ENCODE assay signal across 26 cellular contexts in the genomic region with DNA sequence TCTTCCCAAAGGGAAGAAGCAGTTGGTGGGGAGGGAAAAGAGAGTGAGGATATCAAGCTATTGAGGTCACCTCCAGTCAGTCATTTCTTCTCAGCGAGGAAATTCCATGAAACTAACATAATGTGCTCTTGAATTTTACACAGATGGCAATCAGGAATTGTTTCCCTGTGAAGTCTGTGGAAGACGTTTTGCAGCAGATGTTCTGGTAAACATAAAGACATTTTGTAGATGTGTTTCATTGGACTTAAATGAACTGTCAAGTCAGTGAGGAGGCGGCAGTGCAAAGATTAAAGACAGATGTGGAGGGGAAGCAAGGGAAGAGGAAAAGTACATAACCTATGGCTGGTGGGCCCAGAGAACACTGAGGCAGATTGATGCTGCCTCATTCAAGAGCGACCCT. TPM values are rescaled to one million over a fixed set of nuclear protein-coding genes. Genes with fewer than 3 reads are reported as not detected.
"Had no signal": no experiment of that assay in that cellular context is flagged by ENCODE, and none has a peak within 500 bp of the region (broad histone marks: within the 10 kb centered on the region; RNA-seq: fewer than 3 reads in every experiment).

No MANE protein-coding gene starts in this region.

- DNase-seq: activated CD4-positive, alpha-beta T cell treated with anti-CD3 and anti-CD28 coated beads, Interleukin-2, amount 50 U/mL, for 4 hours; activated CD8-positive, alpha-beta memory T cell treated with anti-CD3 and anti-CD28 coated beads for 24 hours; activated CD8-positive, alpha-beta memory T cell treated with anti-CD3 and anti-CD28 coated beads, Interleukin-2, amount 50 U/mL, for 4 hours; activated naive CD4-positive, alpha-beta T cell; activated T-cell treated with anti-CD3 and anti-CD28 coated beads, Interleukin-2, amount 50 U/mL, for 4 hours; central memory CD4-positive, alpha-beta T cell; dermis blood vessel endothelial cell; effector CD8-positive, alpha-beta T cell; erythroblast; heart left ventricle; midbrain; natural killer cell; pancreas; psoas muscle; stimulated activated CD4-positive, alpha-beta T cell treated with anti-CD3 and anti-CD28 coated beads, Interleukin-12 subunit alpha, Interleukin-12 subunit beta, amount 100 ng/mL, for 4 hours; stimulated activated CD4-positive, alpha-beta T cell treated with anti-CD3 and anti-CD28 coated beads, Interleukin-1b, Interleukin-23, amount 100 ng/mL, for 48 hours; stomach; T1000; transverse colon had no signal

- H3K4me3 ChIP-seq: heart left ventricle, pancreas, psoas muscle, right atrium auricular region, stomach, suprapubic skin, transverse colon had no signal

- ATAC-seq: activated T-cell treated with anti-CD3 and anti-CD28 coated beads, Interleukin-2, amount 50 U/mL, for 4 hours; natural killer cell; pancreas; psoas muscle; WTC11 had no signal

RNA-seq across cellular contexts. Expression of a gene that starts 19.9 kb away (rescaled TPM):
- total RNA-seq: activated T-cell treated with anti-CD3 and anti-CD28 coated beads, Interleukin-2, amount 50 U/mL, for 4 hours; activated T-helper 2 cell treated with anti-CD3 and anti-CD28 coated beads, Interferon-gamma antibody, Interleukin-2, Interleukin-4, amounts not matched to agents 10 μg/mL and 5 μg/mL and 100 μg/mL, durations not matched to agents 14 hours and 24 hours and 36 hours; astrocyte; dermis blood vessel endothelial cell; liver; natural killer cell; pancreas; right atrium auricular region; skeletal muscle tissue; suprapubic skin; transverse colon; WTC11 had no signal
